In genomic region chr4:55355555-55355954, GRCh38 we compare ENCODE assay signal across 19 cellular contexts. TPM values are rescaled to one million over a fixed set of nuclear protein-coding genes. Genes with fewer than 3 reads are reported as not detected.
DNase-seq lines count a peak whose midpoint lies in the region; ATAC-seq, FAIRE-seq and TF ChIP-seq lines count a peak whose summit lies in the region.
"Had no signal": no experiment of that assay in that cellular context is flagged by ENCODE, and none has a peak within 500 bp of the region (broad histone marks: within the 10 kb centered on the region; RNA-seq: fewer than 3 reads in every experiment).

No MANE protein-coding gene starts in this region.

- H3K4me3 ChIP-seq in RWPE2 (ENCODE audit: severe bottlenecking) (no peak overlapping the region), keratinocyte (ENCODE audit: control insufficient read depth in 2 of 3, extremely low read depth in 1 of 3, insufficient read depth in 2 of 3, low read depth in 1 of 3, low read length in 3 of 3) (no peak overlapping the region), tibial artery (no peak overlapping the region)

- H3K9me1 ChIP-seq in keratinocyte (ENCODE audit: control insufficient read depth, extremely low read depth, insufficient read depth, low read length), result no peaks in the 10 kb centered on the region

- no peak overlapping the region for H2AFZ ChIP-seq in keratinocyte (ENCODE audit: control insufficient read depth, low read length)

- TF ChIP-seq CTCF in RWPE2 (IDR thresholded peaks at IDR 0.05; ENCODE audit: poor library complexity, severe bottlenecking) (no peak), keratinocyte (optimal IDR thresholded peaks at IDR 0.05 in 1 of 3, IDR thresholded peaks at IDR 0.05 in 1 of 3, conservative IDR thresholded peaks at IDR 0.05 in 1 of 3; ENCODE audit: extremely low read depth in 1 of 3, insufficient read depth in 2 of 3, low read length in 3 of 3) (no peak), tibial artery (IDR thresholded peaks at IDR 0.05) (no peak)

- no peaks in the 10 kb centered on the region for H3K79me2 ChIP-seq in keratinocyte (ENCODE audit: control insufficient read depth, insufficient read depth, low read length)

- peak; percentile 12 to 13 for DNase-seq in NCI-H526 (lab: John Stamatoyannopoulos, UW)
- no peak for DNase-seq in NCI-H526 treated with DMSO at 0.1 percent for 48 hours (lab: John Stamatoyannopoulos, UW)
- peak; percentile 58 for DNase-seq in NCI-H345 (lab: John Stamatoyannopoulos, UW)
- no peak for DNase-seq in RWPE2 (ENCODE audit: low spot score)
- DNase-seq in keratinocyte (ENCODE audit: low read depth, low spot score), result peak; percentile 38
- DNase-seq in tibial artery, result no peak
- no peak for DNase-seq in NCI-H2196 treated with DMSO at 0.1 percent for 48 hours (lab: John Stamatoyannopoulos, UW; ENCODE audit: unreplicated experiment)
- DNase-seq: BE2C; CD8-positive, alpha-beta T cell; HCEC 1CT; NCI-H1092; NCI-H2029; NCI-H446 treated with DMSO at 0.1 percent for 48 hours; PC-3; T-cell; T1000 had no signal

- H3K4me1 ChIP-seq in RWPE2 (ENCODE audit: insufficient read depth, poor library complexity, severe bottlenecking) (peaks cover 42% of the 10 kb centered on the region), keratinocyte (ENCODE audit: control insufficient read depth, extremely low read depth, insufficient read depth, low read length) (peaks cover 31% of the 10 kb centered on the region), tibial artery (peaks cover 0 to 32% (median 27%) of the 10 kb centered on the region in 4 donors)
- H3K4me1 ChIP-seq: BE2C had no signal

- H3K9me3 ChIP-seq in RWPE2 (ENCODE audit: severe bottlenecking), result no peaks in the 10 kb centered on the region
- H3K9me3 ChIP-seq in keratinocyte (ENCODE audit: control insufficient read depth, low read depth, low read length), result no peaks in the 10 kb centered on the region
- H3K9me3 ChIP-seq in tibial artery, result no peaks in the 10 kb centered on the region
- H3K9me3 ChIP-seq: BE2C had no signal

- H3K27ac ChIP-seq in RWPE2 (ENCODE audit: poor library complexity, severe bottlenecking), result no peak overlapping the region
- no peak overlapping the region for H3K27ac ChIP-seq in keratinocyte (ENCODE audit: control insufficient read depth, insufficient read depth, low read length)
- H3K27ac ChIP-seq in tibial artery, result no peak overlapping the region

- intact Hi-C loops in tibial artery (cut with DNase I; ENCODE audit: low total_unique reads), result no loop called here

- peak; percentile 17 for FAIRE-seq in keratinocyte (lab: Jason Lieb, UNC)
- FAIRE-seq: G401.6, GM12891, HTR-8/SVneo had no signal

- no peaks in the 10 kb centered on the region for H3K27me3 ChIP-seq in RWPE2 (ENCODE audit: insufficient read depth, poor library complexity, severe bottlenecking)
- H3K27me3 ChIP-seq in keratinocyte (ENCODE audit: control insufficient read depth, extremely low read depth, insufficient read depth, low read length), result no peaks in the 10 kb centered on the region
- H3K27me3 ChIP-seq in tibial artery, result no peaks in the 10 kb centered on the region
- H3K27me3 ChIP-seq: BE2C had no signal

- 0 out of 3 replicates have a peak, but pooled peaks have one; percentile 8 for ATAC-seq in RWPE2 (ENCODE audit: low read depth)
- ATAC-seq: CD8-positive, alpha-beta T cell; PC-3; T-cell had no signal

- no peaks in the 10 kb centered on the region for H4K20me1 ChIP-seq in keratinocyte (ENCODE audit: control insufficient read depth, extremely low read depth, insufficient read depth, low read length)

- peak overlapping the region; percentile 50 for H3K4me2 ChIP-seq in keratinocyte (ENCODE audit: control insufficient read depth, extremely low read depth, insufficient read depth, low read depth, low read length)

- dilution Hi-C loops in keratinocyte (cut with MboI; ENCODE audit: extremely low pct_ligation_motif_present, low sequenced_read_pairs), result no loop called here

- H3K36me3 ChIP-seq in RWPE2 (ENCODE audit: low read depth), result no peaks in the 10 kb centered on the region; the same call in 1 of the 2 replicates
- H3K36me3 ChIP-seq in keratinocyte (ENCODE audit: control insufficient read depth in 2 of 2, extremely low read depth in 1 of 2, insufficient read depth in 2 of 2, low read length in 2 of 2), result no peaks in the 10 kb centered on the region
- no peaks in the 10 kb centered on the region for H3K36me3 ChIP-seq in tibial artery
- H3K36me3 ChIP-seq: BE2C had no signal

- H3K9ac ChIP-seq in keratinocyte (ENCODE audit: control insufficient read depth, extremely low read depth, insufficient read depth, low read length), result no peak overlapping the region

RNA-seq across cellular contexts. Expression of gene SRD5A3, which starts 9.5 kb away (rescaled TPM):
- 7.3 to 15.9 TPM (median 15.6 TPM) in 3 replicates for polyA plus RNA-seq in keratinocyte
- polyA plus RNA-seq in keratinocyte (2011; ENCODE audit: low read depth), result 3.5 TPM
- 9.0 and 17.5 TPM in 2 replicates for polyA plus RNA-seq in keratinocyte (2011; cell fraction: cytosol; rRNA removed)
- polyA plus RNA-seq in keratinocyte (2011; cell fraction: nucleus; rRNA removed), result 6.5 and 9.2 TPM in 2 replicates
- polyA plus RNA-seq in keratinocyte (2012; ENCODE audit: low replicate concordance), result 8.4 and 13.9 TPM in 2 replicates
- polyA minus RNA-seq in keratinocyte, result 7.5 to 15.1 TPM (median 14.3 TPM) in 3 replicates
- polyA minus RNA-seq in keratinocyte (2011; cell fraction: cytosol; rRNA and poly(A)+ RNA removed), result 12.1 TPM
- polyA minus RNA-seq in keratinocyte (2011; cell fraction: nucleus; rRNA and poly(A)+ RNA removed), result 2.0 and 4.7 TPM in 2 replicates

RNA-seq across cellular contexts. Expression of gene TMEM165, which starts 40.2 kb away (rescaled TPM):
- 71.8 to 144 TPM (median 132 TPM) in 3 replicates for polyA plus RNA-seq in keratinocyte
- 80.5 TPM for polyA plus RNA-seq in keratinocyte (2011; ENCODE audit: low read depth)
- polyA plus RNA-seq in keratinocyte (2011; cell fraction: cytosol; rRNA removed), result 45.7 and 71.7 TPM in 2 replicates
- polyA plus RNA-seq in keratinocyte (2011; cell fraction: nucleus; rRNA removed), result 133 and 164 TPM in 2 replicates
- polyA plus RNA-seq in keratinocyte (2012; ENCODE audit: low replicate concordance), result 50.8 and 60.0 TPM in 2 replicates
- 76.7 to 140 TPM (median 112 TPM) in 3 replicates for polyA minus RNA-seq in keratinocyte
- polyA minus RNA-seq in keratinocyte (2011; cell fraction: cytosol; rRNA and poly(A)+ RNA removed), result 61.6 TPM
- 77.6 and 125 TPM in 2 replicates for polyA minus RNA-seq in keratinocyte (2011; cell fraction: nucleus; rRNA and poly(A)+ RNA removed)

Comparison
In these comparisons a context has a peak if more than half of its experiments do, and no peak if none do; other contexts are left out.
1. DNase-seq: peak in NCI-H526 (2 of 2), NCI-H345 (single experiment) and keratinocyte (single experiment); none in NCI-H526 treated with DMSO at 0.1 percent for 48 hours (single experiment), RWPE2 (single experiment), tibial artery (0 of 2) and NCI-H2196 treated with DMSO at 0.1 percent for 48 hours (single experiment).